Comparison of ENCODE assay signal across 18 cellular contexts in genomic region chr13:72122661-72123060, GRCh38.
A peak's percentile ranks its signal among the peaks of the same experiment; 100 is the strongest.
DNase-seq lines count a peak whose midpoint lies in the region; ATAC-seq and TF ChIP-seq lines count a peak whose summit lies in the region.
"Had no signal": no experiment of that assay in that cellular context is flagged by ENCODE, and none has a peak within 500 bp of the region (broad histone marks: within the 10 kb centered on the region; RNA-seq: fewer than 3 reads in every experiment).

No MANE protein-coding gene starts in this region.

- no peaks in the 10 kb centered on the region for H3K27me3 ChIP-seq in NT2/D1 (ENCODE audit: insufficient read depth, insufficient read length)
- H3K27me3 ChIP-seq in iPS-20b (ENCODE audit: insufficient read depth, low read length), result no peaks in the 10 kb centered on the region
- H3K27me3 ChIP-seq in lower lobe of right lung (ENCODE audit: low read depth), result no peaks in the 10 kb centered on the region
- H3K27me3 ChIP-seq: BLaER1 had no signal

- DNase-seq in CMK (ENCODE audit: low read depth) (peak; percentile 99), HT1080 (ENCODE audit: low read depth) (peak; percentile 20), NT2/D1 (ENCODE audit: low read depth, low spot score) (peak; percentile 6), GDM1 (lab: John Stamatoyannopoulos, UW) (no peak), inferior parietal cortex (ENCODE audit: extremely low spot score) (no peak), lower lobe of right lung (no peak)
- no peak for DNase-seq in activated naive CD8-positive, alpha-beta T cell treated with anti-CD3 and anti-CD28 coated beads for 36 hours
- DNase-seq: 8988T; Calu3; CD4-positive, alpha-beta memory T cell; DMS79 treated with DMSO at 0.1 percent for 48 hours; HFFc6 had no signal

- no peaks in the 10 kb centered on the region for H3K27me3 Mint-ChIP-seq in activated naive CD8-positive, alpha-beta T cell treated with anti-CD3 and anti-CD28 coated beads for 36 hours
- H3K27me3 Mint-ChIP-seq: CD4-positive, alpha-beta memory T cell had no signal

- H3K36me3 ChIP-seq in NT2/D1 (ENCODE audit: insufficient read depth, insufficient read length, low read length), result no peaks in the 10 kb centered on the region
- no peaks in the 10 kb centered on the region for H3K36me3 ChIP-seq in iPS-20b (ENCODE audit: insufficient read depth, low read depth, low read length)
- no peaks in the 10 kb centered on the region for H3K36me3 ChIP-seq in lower lobe of right lung
- H3K36me3 ChIP-seq: BLaER1 had no signal

- H3K9me3 Mint-ChIP-seq in activated naive CD8-positive, alpha-beta T cell treated with anti-CD3 and anti-CD28 coated beads for 36 hours, result no peaks in the 10 kb centered on the region

- H3K36me3 Mint-ChIP-seq in activated naive CD8-positive, alpha-beta T cell treated with anti-CD3 and anti-CD28 coated beads for 36 hours, result no peaks in the 10 kb centered on the region
- H3K36me3 Mint-ChIP-seq: CD14-positive monocyte; CD4-positive, alpha-beta memory T cell had no signal

- H3K9ac ChIP-seq in NT2/D1 (ENCODE audit: insufficient read length, low read depth) (no peak overlapping the region), iPS-20b (ENCODE audit: low read depth, low read length) (no peak overlapping the region)
- H3K9ac ChIP-seq: BLaER1 had no signal

- no peak overlapping the region for H3K4me3 Mint-ChIP-seq in activated naive CD8-positive, alpha-beta T cell treated with anti-CD3 and anti-CD28 coated beads for 36 hours
- H3K4me3 Mint-ChIP-seq: CD14-positive monocyte; CD4-positive, alpha-beta memory T cell; HFFc6 had no signal

- no peaks in the 10 kb centered on the region for H3K4me1 Mint-ChIP-seq in activated naive CD8-positive, alpha-beta T cell treated with anti-CD3 and anti-CD28 coated beads for 36 hours
- H3K4me1 Mint-ChIP-seq: CD14-positive monocyte; CD4-positive, alpha-beta memory T cell had no signal

- H3K27ac ChIP-seq in iPS-20b (ENCODE audit: low read length), result no peak overlapping the region
- H3K27ac ChIP-seq in lower lobe of right lung, result no peak overlapping the region
- H3K27ac ChIP-seq: BLaER1, HL-60 had no signal

- H3K9me3 ChIP-seq in NT2/D1 (ENCODE audit: insufficient read depth, low read length) (no peaks in the 10 kb centered on the region), iPS-20b (ENCODE audit: insufficient read depth, low read depth, low read length) (0 out of 2 replicates have a peak, but pooled peaks cover 3% of the 10 kb centered on the region), lower lobe of right lung (no peaks in the 10 kb centered on the region)
- H3K9me3 ChIP-seq: BLaER1 had no signal

- no peak for ATAC-seq in lower lobe of right lung
- ATAC-seq: GM12878, HCT116 had no signal

- H3K27ac Mint-ChIP-seq in activated naive CD8-positive, alpha-beta T cell treated with anti-CD3 and anti-CD28 coated beads for 36 hours, result no peak overlapping the region
- H3K27ac Mint-ChIP-seq: CD14-positive monocyte; CD4-positive, alpha-beta memory T cell; HFFc6 had no signal

- no peak for TF ChIP-seq CTCF in lower lobe of right lung (IDR thresholded peaks at IDR 0.05)

- intact Hi-C loops in lower lobe of right lung (cut with DNase I), result no loop called here

- H3K4me1 ChIP-seq in NT2/D1 (ENCODE audit: insufficient read depth, insufficient read length), result no peaks in the 10 kb centered on the region
- H3K4me1 ChIP-seq in iPS-20b (ENCODE audit: insufficient read depth, low read length), result peaks cover 32% of the 10 kb centered on the region
- H3K4me1 ChIP-seq in lower lobe of right lung, result no peaks in the 10 kb centered on the region
- H3K4me1 ChIP-seq: BLaER1 had no signal

- H3K4me3 ChIP-seq in NT2/D1 (ENCODE audit: insufficient read length, low read depth) (no peak overlapping the region), iPS-20b (ENCODE audit: low read length) (peak overlapping the region; percentile 31; the same call in 1 of the 2 replicates), lower lobe of right lung (no peak overlapping the region)
- H3K4me3 ChIP-seq: BLaER1, GM12878 had no signal

Comparison
In these comparisons a context has a peak if more than half of its experiments do, and no peak if none do; other contexts are left out.
1. DNase-seq: peak in CMK (single experiment), HT1080 (single experiment) and NT2/D1 (single experiment); none in activated naive CD8-positive, alpha-beta T cell treated with anti-CD3 and anti-CD28 coated beads for 36 hours (single experiment), GDM1 (single experiment), inferior parietal cortex (single experiment) and lower lobe of right lung (single experiment).